ENCODE assay signal across 12 cellular contexts in the genomic region with DNA sequence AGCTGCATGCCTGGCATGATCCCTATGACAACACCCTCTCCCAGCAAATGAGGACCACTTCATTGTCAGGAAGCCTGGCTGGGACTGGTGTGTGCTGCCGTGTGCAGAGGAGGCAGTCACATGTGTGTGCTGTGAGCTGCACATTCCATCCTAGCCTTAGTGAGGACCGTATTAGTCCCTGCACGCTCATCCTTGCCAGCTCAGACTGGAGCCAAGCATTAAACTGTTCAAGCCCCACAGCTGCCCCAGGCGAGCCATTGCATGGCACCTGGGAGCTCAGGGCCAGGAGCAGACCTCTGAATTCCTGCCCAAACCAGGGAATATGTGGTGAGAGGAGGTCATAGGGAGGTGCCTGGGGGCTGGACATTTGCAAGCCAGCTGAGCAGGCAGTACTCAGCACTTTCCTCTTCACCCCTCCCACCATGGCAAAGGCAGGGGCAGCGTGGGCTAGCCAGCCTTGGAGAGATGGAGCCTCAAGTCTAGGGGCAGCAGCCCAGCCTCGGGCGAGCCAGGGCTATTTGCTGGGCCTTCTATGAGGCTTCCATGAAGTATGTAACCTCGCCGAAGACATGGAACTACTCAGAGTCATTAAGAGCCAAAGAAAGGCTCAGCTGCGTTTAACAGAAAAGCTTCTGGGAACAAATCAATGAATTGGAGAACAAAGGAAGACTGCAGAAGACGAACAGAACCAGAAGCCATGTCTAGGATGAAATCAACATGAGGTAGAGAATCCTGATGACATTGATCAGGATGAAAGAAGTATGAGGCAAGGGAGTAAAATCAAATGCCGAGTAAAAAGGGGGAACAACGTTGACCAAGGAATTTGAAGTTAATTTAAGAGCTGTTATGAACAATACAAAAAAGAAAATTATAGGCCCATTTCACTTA. TPM values are rescaled to one million over a fixed set of nuclear protein-coding genes. Genes with fewer than 3 reads are reported as not detected.
DNase-seq lines count a peak whose midpoint lies in the region; ATAC-seq and TF ChIP-seq lines count a peak whose summit lies in the region.
"Had no signal": no experiment of that assay in that cellular context is flagged by ENCODE, and none has a peak within 500 bp of the region (broad histone marks: within the 10 kb centered on the region; RNA-seq: fewer than 3 reads in every experiment).

No MANE protein-coding gene starts in this region.

- TF ChIP-seq CTCF in cardiac fibroblast (IDR thresholded peaks at IDR 0.05; ENCODE audit: low read depth, low read length) (no peak), left lung (IDR thresholded peaks at IDR 0.05) (no peak), tibial artery (IDR thresholded peaks at IDR 0.05) (no peak)

- ATAC-seq in left lung = peak; percentile 12
- ATAC-seq: body of pancreas had no signal

- H3K27me3 ChIP-seq in left lung (no peaks in the 10 kb centered on the region), tibial artery (no peaks in the 10 kb centered on the region)
- H3K27me3 ChIP-seq: body of pancreas had no signal

- H3K36me3 ChIP-seq in left lung = no peaks in the 10 kb centered on the region
- no peaks in the 10 kb centered on the region for H3K36me3 ChIP-seq in tibial artery

- H3K27ac ChIP-seq in left lung = no peak overlapping the region
- peak overlapping the region; percentile 94 for H3K27ac ChIP-seq in tibial artery
- H3K27ac ChIP-seq: 22Rv1, body of pancreas had no signal

- H3K4me1 ChIP-seq in left lung (peaks cover 6 to 13% of the 10 kb centered on the region in 2 donors), tibial artery (peaks cover 11 to 81% (median 50%) of the 10 kb centered on the region in 4 donors)
- H3K4me1 ChIP-seq: body of pancreas had no signal

- H3K9me3 ChIP-seq in left lung = no peaks in the 10 kb centered on the region
- no peaks in the 10 kb centered on the region for H3K9me3 ChIP-seq in tibial artery
- H3K9me3 ChIP-seq: body of pancreas had no signal

- DNase-seq in DMS 273 (lab: John Stamatoyannopoulos, UW; ENCODE audit: unreplicated experiment) = peak; percentile 31
- no peak for DNase-seq in DMS 273 treated with DMSO at 0.1 percent for 48 hours (lab: John Stamatoyannopoulos, UW)
- DNase-seq in cardiac fibroblast (ENCODE audit: low read depth in 2 of 2) = peak; percentile 48 to 55
- DNase-seq in left lung = peak in 1 of 2 donors; percentile 32
- peak; percentile 91 to 98 for DNase-seq in tibial artery
- DNase-seq in germinal center (ENCODE audit: low spot score) = no peak
- no peak for DNase-seq in NCI-H2196 (lab: John Stamatoyannopoulos, UW; ENCODE audit: unreplicated experiment)
- no peak for DNase-seq in activated CD8-positive, alpha-beta memory T cell treated with anti-CD3 and anti-CD28 coated beads, Interleukin-2, amount 50 U/mL, for 4 hours
- DNase-seq: MV-4-11 had no signal

- H3K4me3 ChIP-seq in cardiac fibroblast (replicated peaks in 1 of 2; ENCODE audit: low read depth in 2 of 2, low read length in 2 of 2) = no peak overlapping the region
- H3K4me3 ChIP-seq in left lung = no peak overlapping the region
- no peak overlapping the region for H3K4me3 ChIP-seq in tibial artery
- H3K4me3 ChIP-seq: body of pancreas had no signal

- intact Hi-C loops in left lung (cut with DNase I) = no loop called here
- intact Hi-C loops in tibial artery (cut with DNase I; ENCODE audit: low total_unique reads) = no loop called here

RNA-seq across cellular contexts. Expression of a gene that starts 8.6 kb away (rescaled TPM):
- total RNA-seq in left lung = 10 to 100 TPM; 14.3 to 20.8 TPM
- total RNA-seq: glomerular endothelial cell had no signal

RNA-seq across cellular contexts. Expression of a gene that starts 39.0 kb away (rescaled TPM):
- total RNA-seq in left lung = 1 to 10 TPM; 1.8 to 3.1 TPM

RNA-seq across cellular contexts. Expression of a gene that starts 55.1 kb away (rescaled TPM):
- 10 to 100 TPM in 1 of 2 donors, 1 to 10 TPM in 1; 7.6 to 15.5 TPM for total RNA-seq in left lung

Comparison
In these comparisons a context has a peak if more than half of its experiments do, and no peak if none do; other contexts are left out.
1. DNase-seq: peak in DMS 273 (single experiment), cardiac fibroblast (2 of 2) and tibial artery (2 of 2); none in DMS 273 treated with DMSO at 0.1 percent for 48 hours (single experiment), germinal center (single experiment), NCI-H2196 (single experiment) and activated CD8-positive, alpha-beta memory T cell treated with anti-CD3 and anti-CD28 coated beads, Interleukin-2, amount 50 U/mL, for 4 hours (single experiment).
2. H3K27ac ChIP-seq: peak in tibial artery (2 of 2); none in left lung (0 of 2).